ENCODE assay signal across 8 cellular contexts in the genomic region with DNA sequence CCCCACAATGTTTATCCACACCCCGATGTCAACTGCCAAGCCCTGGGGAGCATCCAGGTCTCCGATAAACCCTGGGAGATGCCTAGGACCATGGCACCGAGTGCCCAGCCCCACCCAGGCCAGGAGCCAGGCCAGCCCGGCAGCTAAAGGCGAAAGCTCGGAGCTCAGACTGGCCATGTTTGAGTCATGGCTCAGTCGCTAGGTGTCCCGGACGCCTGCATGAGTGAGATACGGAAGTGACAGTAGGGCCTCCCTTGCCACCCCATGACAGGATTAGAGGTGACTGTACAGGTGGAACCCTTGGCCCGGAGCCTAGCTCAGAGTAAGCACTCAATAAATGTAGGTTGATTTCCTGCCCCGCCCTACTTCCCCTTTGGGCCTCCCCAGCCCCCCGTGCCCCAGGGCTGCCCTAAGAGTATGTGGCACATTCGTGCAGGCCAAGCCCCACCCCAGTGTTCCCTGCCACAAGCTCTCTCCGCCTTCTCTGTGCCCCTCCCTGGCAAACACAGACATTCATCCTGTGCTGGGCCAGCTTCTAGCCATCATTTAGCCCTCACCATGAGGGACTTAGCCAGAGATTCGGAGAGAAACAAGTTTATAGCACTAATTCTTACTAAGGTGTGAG. TPM values are rescaled to one million over a fixed set of nuclear protein-coding genes. Genes with fewer than 3 reads are reported as not detected.
DNase-seq lines count a peak whose midpoint lies in the region; ATAC-seq and TF ChIP-seq lines count a peak whose summit lies in the region.

No MANE protein-coding gene starts in this region.

- ATAC-seq in HG03354 (IDR thresholded peaks at IDR 0.05; ENCODE audit: poor library complexity, severe bottlenecking, unreplicated experiment), result peak; percentile 69
- peak; percentile 26 for ATAC-seq in omental fat pad (ENCODE audit: low FRiP score)
- ATAC-seq in upper lobe of left lung (ENCODE audit: low FRiP score in 2 of 2), result peak; percentile 59 to 83
- ATAC-seq in GM19035 (IDR thresholded peaks at IDR 0.05; ENCODE audit: unreplicated experiment), result no peak

- WGBS in upper lobe of left lung, 2 donors, result 20 to 38% methylated on average over 7 to 13 of the region's 16 CpGs

- no peaks in the 10 kb centered on the region for H3K9me3 ChIP-seq in upper lobe of left lung

- peaks cover 39 to 66% (median 53%) of the 10 kb centered on the region in 4 donors for H3K4me1 ChIP-seq in upper lobe of left lung

- TF ChIP-seq EP300 in upper lobe of left lung (IDR thresholded peaks at IDR 0.05), result peak in 1 of 4 donors; percentile 68

- H3K36me3 ChIP-seq in upper lobe of left lung, result no peaks in the 10 kb centered on the region

- H3K4me3 ChIP-seq in upper lobe of left lung, result peak overlapping the region in 3 of 4 donors; percentile 3 to 16 (median 8)

- TF ChIP-seq CTCF in omental fat pad (IDR thresholded peaks at IDR 0.05), result no peak
- TF ChIP-seq CTCF in upper lobe of left lung (IDR thresholded peaks at IDR 0.05), result peak in 1 of 6 experiments; percentile 32

- peak overlapping the region; percentile 80 to 91 (median 86) for H3K27ac ChIP-seq in upper lobe of left lung

- DNase-seq in CD1c-positive myeloid dendritic cell (ENCODE audit: extremely low spot score) (peak; percentile 82), omental fat pad (ENCODE audit: low spot score) (no peak), upper lobe of left lung (peak; percentile 85 to 95), NCI-H774 (lab: John Stamatoyannopoulos, UW) (no peak)
- peak; percentile 41 to 84 (median 69) for DNase-seq in activated CD4-positive, CD25-positive, alpha-beta regulatory T cell (lab: John Stamatoyannopoulos, UW)
- DNase-seq in central memory CD4-positive, alpha-beta T cell, result peak; percentile 94

- peak in 1 of 4 donors; percentile 55 for TF ChIP-seq POLR2A in upper lobe of left lung (IDR thresholded peaks at IDR 0.05)

- no peaks in the 10 kb centered on the region for H3K27me3 ChIP-seq in upper lobe of left lung

RNA-seq across cellular contexts. Expression of gene TPM4, which starts 5.8 kb away (rescaled TPM):
- total RNA-seq in omental fat pad (100 to 1,000 TPM; 293 to 486 (median 418) TPM), upper lobe of left lung (100 to 1,000 TPM; 258 to 569 (median 392) TPM)

RNA-seq across cellular contexts. Expression of gene RAB8A, which starts 41.2 kb away (rescaled TPM):
- 10 to 100 TPM; 32.5 to 51.9 (median 40.0) TPM for total RNA-seq in omental fat pad
- total RNA-seq in upper lobe of left lung, result 100 to 1,000 TPM in 1 of 6 donors, 10 to 100 TPM in 5; 29.3 to 117 (median 60.6) TPM

Comparison
In these comparisons a context has a peak if more than half of its experiments do, and no peak if none do; other contexts are left out.
1. DNase-seq: peak in CD1c-positive myeloid dendritic cell (single experiment), activated CD4-positive, CD25-positive, alpha-beta regulatory T cell (4 of 4), central memory CD4-positive, alpha-beta T cell (single experiment) and upper lobe of left lung (2 of 2); none in omental fat pad (single experiment) and NCI-H774 (single experiment).